17 cellular contexts compared by ENCODE assay signal in genomic region chr10:60908896-60909295, GRCh38. TPM values are rescaled to one million over a fixed set of nuclear protein-coding genes. Genes with fewer than 3 reads are reported as not detected.
DNase-seq lines count a peak whose midpoint lies in the region; ATAC-seq, FAIRE-seq and TF ChIP-seq lines count a peak whose summit lies in the region.
"Had no signal": no experiment of that assay in that cellular context is flagged by ENCODE, and none has a peak within 500 bp of the region (broad histone marks: within the 10 kb centered on the region; RNA-seq: fewer than 3 reads in every experiment).

No MANE protein-coding gene starts in this region.

- TF ChIP-seq CTCF in K562 (IDR thresholded peaks at IDR 0.05 in 2 of 3, conservative IDR thresholded peaks at IDR 0.05 in 1 of 3; ENCODE audit: insufficient read depth in 2 of 3, low read depth in 1 of 3, low read length in 3 of 3), result no peak
- TF ChIP-seq CTCF in endothelial cell (IDR thresholded peaks at IDR 0.05; ENCODE audit: unreplicated experiment), result no peak
- TF ChIP-seq CTCF in nephron progenitor cell (IDR thresholded peaks at IDR 0.05), result no peak

- no peaks in the 10 kb centered on the region for H3K27me3 ChIP-seq in K562 (ENCODE audit: control insufficient read depth in 2 of 2, insufficient read depth in 2 of 2, low read length in 2 of 2)
- no peaks in the 10 kb centered on the region for H3K27me3 ChIP-seq in stomach smooth muscle (ENCODE audit: control insufficient read depth in 1 of 2, insufficient read depth in 2 of 2, low read length in 2 of 2)
- H3K27me3 ChIP-seq: BE2C, MG63 had no signal

- H3K36me3 Mint-ChIP-seq in endothelial cell (ENCODE audit: low read depth, unreplicated experiment), result peaks cover 12% of the 10 kb centered on the region
- H3K36me3 Mint-ChIP-seq in nephron progenitor cell (ENCODE audit: low read depth), result peaks cover 74% of the 10 kb centered on the region
- H3K36me3 Mint-ChIP-seq: CD8-positive, alpha-beta memory T cell had no signal

- H3K9me3 ChIP-seq in K562 (replicated peaks; ENCODE audit: control insufficient read depth, insufficient read depth, low read depth, low read length), result no peaks in the 10 kb centered on the region
- no peaks in the 10 kb centered on the region for H3K9me3 ChIP-seq in stomach smooth muscle (ENCODE audit: control insufficient read depth in 2 of 2, low read length in 2 of 2)
- H3K9me3 ChIP-seq: BE2C had no signal

- no peak for ATAC-seq in K562
- no peak for ATAC-seq in GM19351 (IDR thresholded peaks at IDR 0.05; ENCODE audit: unreplicated experiment)

- H3K4me3 Mint-ChIP-seq in endothelial cell (ENCODE audit: unreplicated experiment) (no peak overlapping the region), nephron progenitor cell (no peak overlapping the region)
- H3K4me3 Mint-ChIP-seq: CD8-positive, alpha-beta memory T cell had no signal

- H3K4me1 Mint-ChIP-seq in endothelial cell (ENCODE audit: unreplicated experiment) (peaks cover 16% of the 10 kb centered on the region), nephron progenitor cell (peaks cover 4% of the 10 kb centered on the region)

- TF ChIP-seq EP300 in K562 (IDR thresholded peaks at IDR 0.05; ENCODE audit: low read length), result no peak

- H3K79me2 ChIP-seq in K562 (ENCODE audit: control insufficient read depth, insufficient read depth, low read length), result no peaks in the 10 kb centered on the region

- CTCF ChIA-PET in K562 (lab: Yijun Ruan, JAX; ENCODE audit: low intra/inter-chr PET ratio), result no interaction called here

- intact Hi-C loops in K562 (cut with micrococcal nuclease), result no loop called here

- H3K27ac Mint-ChIP-seq in endothelial cell (ENCODE audit: unreplicated experiment) (peak overlapping the region; percentile 73), nephron progenitor cell (peak overlapping the region; percentile 57)
- H3K27ac Mint-ChIP-seq: CD8-positive, alpha-beta memory T cell had no signal

- FAIRE-seq in K562 (lab: Jason Lieb, UNC), result no peak

- H3K27me3 Mint-ChIP-seq in endothelial cell (ENCODE audit: unreplicated experiment), result no peaks in the 10 kb centered on the region
- H3K27me3 Mint-ChIP-seq in nephron progenitor cell (ENCODE audit: low read depth, poor library complexity), result no peaks in the 10 kb centered on the region

- H3K4me1 ChIP-seq in K562 (replicated peaks in 1 of 2; ENCODE audit: control insufficient read depth in 2 of 2, insufficient read depth in 2 of 2, low read length in 2 of 2) (no peaks in the 10 kb centered on the region), stomach smooth muscle (ENCODE audit: control insufficient read depth, insufficient read depth, low read length) (peaks cover 46% of the 10 kb centered on the region)
- H3K4me1 ChIP-seq: BE2C had no signal

- DNase-seq in K562 (ENCODE audit: extremely low read depth in 1 of 4, low spot score in 3 of 4) (no peak), endothelial cell (ENCODE audit: low spot score) (no peak), nephron progenitor cell (no peak), occipital lobe (lab: John Stamatoyannopoulos, UW) (no peak)
- DNase-seq in activated naive CD4-positive, alpha-beta T cell treated with Interleukin-2 at 50 U/mL for 16 hours, result no peak
- DNase-seq: BE2C; CD8-positive, alpha-beta memory T cell; H7; MG63; NCI-H1092 treated with DMSO at 0.1 percent for 48 hours; NCI-H1694 treated with DMSO at 0.1 percent for 48 hours; NCI-H345; NCI-H526 treated with DMSO at 0.1 percent for 48 hours; RPMI8226 had no signal

- WGBS in K562 (ENCODE audit: insufficient coverage, low coverage, missing lambda C conversion rate), result 42% methylated on average over 6 of the region's 6 CpGs

- H3K4me2 ChIP-seq in K562 (ENCODE audit: insufficient read depth, low read length), result no peak overlapping the region

- no peak overlapping the region for H3K27ac ChIP-seq in K562 (ENCODE audit: extremely low read depth, low read depth, low read length)
- peak overlapping the region; percentile 46 for H3K27ac ChIP-seq in stomach smooth muscle (ENCODE audit: low read length)

- no peaks in the 10 kb centered on the region for H3K9me3 Mint-ChIP-seq in endothelial cell (ENCODE audit: unreplicated experiment)
- H3K9me3 Mint-ChIP-seq in nephron progenitor cell, result peaks cover 25% of the 10 kb centered on the region
- H3K9me3 Mint-ChIP-seq: CD8-positive, alpha-beta memory T cell had no signal

- H3K9me1 ChIP-seq in K562 (ENCODE audit: control insufficient read depth, insufficient read depth, low read length), result no peaks in the 10 kb centered on the region

- no peaks in the 10 kb centered on the region for H4K20me1 ChIP-seq in K562 (replicated peaks; ENCODE audit: control insufficient read depth, insufficient read depth, low read length)

- POLR2A ChIA-PET in K562 (lab: Yijun Ruan, JAX), result interaction anchor here (1.2 to 1.5 kb wide), 2 partner anchors 11 to 34 kb away, joined by 3 to 7 read pairs; no protein-coding TSS in a partner anchor

- no peak for TF ChIP-seq RAD21 in K562 (CRISPR knock-in tag; conservative IDR thresholded peaks at IDR 0.05 in 1 of 2, IDR thresholded peaks at IDR 0.05 in 1 of 2)

- H3K9ac ChIP-seq in K562 (ENCODE audit: insufficient read depth in 1 of 2, low read depth in 2 of 2, low read length in 2 of 2) (no peak overlapping the region), stomach smooth muscle (ENCODE audit: low read length in 2 of 2) (no peak overlapping the region)

- H3K36me3 ChIP-seq in K562 (ENCODE audit: control insufficient read depth, insufficient read depth, low read length) (no peaks in the 10 kb centered on the region; the same call in 2 of the 3 replicates), stomach smooth muscle (ENCODE audit: control insufficient read depth in 2 of 2, insufficient read depth in 2 of 2, low read length in 2 of 2) (peaks cover 0 to 6% of the 10 kb centered on the region in 2 donors)
- H3K36me3 ChIP-seq: BE2C had no signal

- in situ Hi-C loops in K562 (cut with MboI), result no loop called here

- BruUV-seq in K562 (replicated peaks; lab: Mats Ljungman, UMichigan), result no TSS peak

- no peak for TF ChIP-seq POLR2A in K562 (conservative IDR thresholded peaks at IDR 0.05)

- H3K4me3 ChIP-seq in K562, result no peak overlapping the region
- peak overlapping the region in 1 of 2 donors; percentile 15 for H3K4me3 ChIP-seq in stomach smooth muscle (ENCODE audit: low read length in 2 of 2)
- H3K4me3 ChIP-seq: MG63 had no signal

- H2AFZ ChIP-seq in K562 (ENCODE audit: low read depth, low read length), result no peak overlapping the region

TF ChIP-seq in K562, 482 proteins besides CTCF, POLR2A, EP300 and RAD21:
- TF ChIP-seq RNF219 (CRISPR knock-in tag; IDR thresholded peaks at IDR 0.05), result no peak
- peak; percentile 72 for TF ChIP-seq SPI1 (IDR thresholded peaks at IDR 0.05; ENCODE audit: borderline replicate concordance, low read depth, low read length)
TF ChIP-seq in K562: peak in this region for 1.

RNA-seq across cellular contexts. Expression of gene RHOBTB1, which starts 35.1 kb away (rescaled TPM):
- 11.2 and 15.6 TPM in 2 replicates for total RNA-seq in K562 (2011; cell fraction: chromatin; rRNA removed; ENCODE audit: low replicate concordance)
- 5.0 and 5.5 TPM in 2 replicates for total RNA-seq in K562 (2011; cell fraction: nucleolus; rRNA removed)
- 4.9 and 5.2 TPM in 2 replicates for total RNA-seq in K562 (2011; cell fraction: nucleoplasm; rRNA removed)
- total RNA-seq in K562 (2014; rRNA removed) (6.6 and 10.4 TPM in 2 replicates), K562 (2014; rRNA removed; fragmentation: Illumina TruSeq; extraction: Trizol) (10.6 and 11.6 TPM in 2 replicates), K562 (2015; rRNA removed; fragmentation: Illumina TruSeq; extraction: Trizol) (8.8 and 9.2 TPM in 2 replicates), K562 (2021) (8.2 and 8.5 TPM in 2 replicates), endothelial cell (ENCODE audit: unreplicated experiment) (20.3 TPM), occipital lobe (40.6 TPM)
- polyA plus RNA-seq in K562 (2011; rRNA removed) (6.8 and 11.7 TPM in 2 replicates), K562 (2014; fragmentation: Illumina TruSeq; extraction: Trizol) (7.3 and 9.3 TPM in 2 replicates), K562 (2014; fragmentation: Nextera tagmentation; extraction: Ambion mirVana) (1 to 10 TPM; 1.7 to 3.8 TPM), K562 (2014; rRNA removed) (9.7 and 11.5 TPM in 2 replicates)
- polyA plus RNA-seq in K562 (2011; cell fraction: cytosol; rRNA removed), result 3.3 and 3.5 TPM in 2 replicates
- polyA plus RNA-seq in K562 (2011; cell fraction: nucleus; rRNA removed), result 35.6 and 37.0 TPM in 2 replicates
- 5.4 and 9.0 TPM in 2 replicates for polyA plus RNA-seq in K562 (2012)
- 4.7 and 8.1 TPM in 2 replicates for polyA minus RNA-seq in K562 (2011; rRNA and poly(A)+ RNA removed)
- 3.7 and 6.9 TPM in 2 replicates for polyA minus RNA-seq in K562 (2011; cell fraction: cytosol; rRNA and poly(A)+ RNA removed)
- polyA minus RNA-seq in K562 (2011; cell fraction: nucleus; rRNA and poly(A)+ RNA removed), result 9.7 TPM in 2 replicates
- total RNA-seq: OCI-LY7 had no signal
- polyA plus RNA-seq: CD8-positive, alpha-beta memory T cell had no signal
